14 cellular contexts compared by ENCODE assay signal in genomic region chr15:101148166-101148880, GRCh38.
A peak's percentile ranks its signal among the peaks of the same experiment; 100 is the strongest.
DNase-seq lines count a peak whose midpoint lies in the region; ATAC-seq and TF ChIP-seq lines count a peak whose summit lies in the region.
"Had no signal": no experiment of that assay in that cellular context is flagged by ENCODE, and none has a peak within 500 bp of the region (broad histone marks: within the 10 kb centered on the region; RNA-seq: fewer than 3 reads in every experiment).

No MANE protein-coding gene starts in this region.

- H2BK120ac ChIP-seq in mesendoderm (ENCODE audit: low read depth, low read length) = peak overlapping the region; percentile 10

- H3K4me3 ChIP-seq in HEK293 (ENCODE audit: low read depth, low read length) (no peak overlapping the region), mesendoderm (ENCODE audit: low read length) (no peak overlapping the region)
- H3K4me3 ChIP-seq: prostate gland had no signal

- H3K4ac ChIP-seq in mesendoderm (ENCODE audit: low read depth, low read length) = peak overlapping the region; percentile 18

- no peak overlapping the region for H3K4me2 ChIP-seq in mesendoderm (ENCODE audit: low read length)

- H3K27ac ChIP-seq in HEK293 (ENCODE audit: extremely low read depth, low read depth, low read length) = no peak overlapping the region
- no peak overlapping the region for H3K27ac ChIP-seq in mesendoderm (ENCODE audit: low read depth, low read length)
- H3K27ac ChIP-seq: prostate gland had no signal

- H2BK15ac ChIP-seq in mesendoderm (replicated peaks; ENCODE audit: low read depth) = no peak overlapping the region

- H3K79me2 ChIP-seq in mesendoderm (ENCODE audit: control insufficient read depth, insufficient read depth, low read length) = no peaks in the 10 kb centered on the region

- H3K36me3 ChIP-seq in HEK293 (ENCODE audit: control insufficient read depth in 2 of 2, insufficient read depth in 1 of 2, low read length in 2 of 2) = no peaks in the 10 kb centered on the region
- no peaks in the 10 kb centered on the region for H3K36me3 ChIP-seq in mesendoderm (ENCODE audit: control insufficient read depth, insufficient read depth, low read length)
- H3K36me3 ChIP-seq: prostate gland had no signal

- H3K27me3 Mint-ChIP-seq in activated T-helper 1 cell treated with anti-CD3 and anti-CD28 coated beads, Interleukin-12 subunit alpha, Interleukin-12 subunit beta, Interleukin-2, Interleukin-4 antibody, amounts not matched to agents 30 ng/mL and 10 ng/mL and 1 ng/mL, durations not matched to agents 14 hours and 24 hours and 36 hours (ENCODE audit: insufficient read depth) = no peaks in the 10 kb centered on the region
- H3K27me3 Mint-ChIP-seq: B cell had no signal

- no CpG with 5 or more reads among the region's 17 CpGs for WGBS in mesendoderm (ENCODE audit: extremely low coverage, insufficient coverage, low lambda C conversion rate)

- no peak overlapping the region for H3K27ac Mint-ChIP-seq in activated T-helper 1 cell treated with anti-CD3 and anti-CD28 coated beads, Interleukin-12 subunit alpha, Interleukin-12 subunit beta, Interleukin-2, Interleukin-4 antibody, amounts not matched to agents 30 ng/mL and 10 ng/mL and 1 ng/mL, durations not matched to agents 14 hours and 24 hours and 36 hours
- H3K27ac Mint-ChIP-seq: activated naive CD4-positive, alpha-beta T cell treated with anti-CD3 and anti-CD28 coated beads for 36 hours; B cell had no signal

- no peak overlapping the region for H4K5ac ChIP-seq in mesendoderm (ENCODE audit: low read length)

- H3K36me3 Mint-ChIP-seq in activated T-helper 1 cell treated with anti-CD3 and anti-CD28 coated beads, Interleukin-12 subunit alpha, Interleukin-12 subunit beta, Interleukin-2, Interleukin-4 antibody, amounts not matched to agents 30 ng/mL and 10 ng/mL and 1 ng/mL, durations not matched to agents 14 hours and 24 hours and 36 hours (ENCODE audit: low read depth) = no peaks in the 10 kb centered on the region

- intact Hi-C loops in activated T-helper 1 cell treated with anti-CD3 and anti-CD28 coated beads, Interleukin-12 subunit alpha, Interleukin-12 subunit beta, Interleukin-2, Interleukin-4 antibody, amounts not matched to agents 30 ng/mL and 10 ng/mL and 1 ng/mL, durations not matched to agents 14 hours and 24 hours and 36 hours (cut with micrococcal nuclease) = no loop called here

- CTCF ChIA-PET in HEK293 (lab: Yijun Ruan, JAX) = no interaction called here

- no peaks in the 10 kb centered on the region for H3K79me1 ChIP-seq in mesendoderm (ENCODE audit: low read length)

- H3K18ac ChIP-seq in mesendoderm (ENCODE audit: low read length) = no peak overlapping the region

- H3K56ac ChIP-seq in mesendoderm (ENCODE audit: low read length) = peak overlapping the region; percentile 62

- no peak overlapping the region for H3K4me3 Mint-ChIP-seq in activated T-helper 1 cell treated with anti-CD3 and anti-CD28 coated beads, Interleukin-12 subunit alpha, Interleukin-12 subunit beta, Interleukin-2, Interleukin-4 antibody, amounts not matched to agents 30 ng/mL and 10 ng/mL and 1 ng/mL, durations not matched to agents 14 hours and 24 hours and 36 hours
- H3K4me3 Mint-ChIP-seq: activated naive CD4-positive, alpha-beta T cell treated with anti-CD3 and anti-CD28 coated beads for 36 hours; B cell had no signal

- POLR2A ChIA-PET in HEK293 (lab: Yijun Ruan, JAX) = interaction anchor here (0.8 kb wide), 1 partner anchor 24 kb away, joined by 3 read pairs; no protein-coding TSS in a partner anchor

- H2AK5ac ChIP-seq in mesendoderm (ENCODE audit: low read length) = no peak overlapping the region

- H3K9me3 ChIP-seq in HEK293 (ENCODE audit: control insufficient read depth, insufficient read depth, low read depth, low read length) = no peaks in the 10 kb centered on the region
- H3K9me3 ChIP-seq: prostate gland had no signal

- no peaks in the 10 kb centered on the region for H3K9me3 Mint-ChIP-seq in activated T-helper 1 cell treated with anti-CD3 and anti-CD28 coated beads, Interleukin-12 subunit alpha, Interleukin-12 subunit beta, Interleukin-2, Interleukin-4 antibody, amounts not matched to agents 30 ng/mL and 10 ng/mL and 1 ng/mL, durations not matched to agents 14 hours and 24 hours and 36 hours
- H3K9me3 Mint-ChIP-seq: activated naive CD4-positive, alpha-beta T cell treated with anti-CD3 and anti-CD28 coated beads for 36 hours had no signal

- H3K4me1 Mint-ChIP-seq in activated T-helper 1 cell treated with anti-CD3 and anti-CD28 coated beads, Interleukin-12 subunit alpha, Interleukin-12 subunit beta, Interleukin-2, Interleukin-4 antibody, amounts not matched to agents 30 ng/mL and 10 ng/mL and 1 ng/mL, durations not matched to agents 14 hours and 24 hours and 36 hours (ENCODE audit: low read depth) = peaks cover 51% of the 10 kb centered on the region

- no peaks in the 10 kb centered on the region for H3K27me3 ChIP-seq in mesendoderm (ENCODE audit: insufficient read depth, low read length, poor library complexity)

- no peak for TF ChIP-seq CTCF in HEK293 (tag by site-specific recombination; IDR thresholded peaks at IDR 0.05)

- peak overlapping the region; percentile 8 for H3K9ac ChIP-seq in mesendoderm (ENCODE audit: low read length)

- H2BK5ac ChIP-seq in mesendoderm (ENCODE audit: low read length) = peak overlapping the region; percentile 80

- no peak overlapping the region for H4K8ac ChIP-seq in mesendoderm (ENCODE audit: low read depth, low read length)

- H3K23ac ChIP-seq in mesendoderm (ENCODE audit: low read length) = no peak overlapping the region

- H3K4me1 ChIP-seq in HEK293 (ENCODE audit: control insufficient read depth, insufficient read depth, low read length) (peaks cover 6% of the 10 kb centered on the region), mesendoderm (ENCODE audit: control insufficient read depth, low read depth, low read length) (no peaks in the 10 kb centered on the region)
- H3K4me1 ChIP-seq: prostate gland had no signal

- ATAC-seq in GM18861 (IDR thresholded peaks at IDR 0.05; ENCODE audit: unreplicated experiment) = peak; percentile 33

- DNase-seq in RPMI7951 (ENCODE audit: low read depth) (peak; percentile 24), mesendoderm (no peak), SKM-1 treated with dmso at 0.1 percent for 144 hours (lab: John Stamatoyannopoulos, UW; ENCODE audit: unreplicated experiment) (no peak), HPDE6-E6E7 (ENCODE audit: extremely low spot score) (no peak), NCI-H446 (lab: John Stamatoyannopoulos, UW) (no peak)
- DNase-seq in activated T-helper 1 cell treated with anti-CD3 and anti-CD28 coated beads, Interleukin-12 subunit alpha, Interleukin-12 subunit beta, Interleukin-2, Interleukin-4 antibody, amounts not matched to agents 30 ng/mL and 10 ng/mL and 1 ng/mL, durations not matched to agents 14 hours and 24 hours and 36 hours (ENCODE audit: low spot score) = no peak
- DNase-seq: activated naive CD4-positive, alpha-beta T cell treated with anti-CD3 and anti-CD28 coated beads for 36 hours; NCI-H1694 treated with DMSO at 0.1 percent for 48 hours; NK-92 treated with Interleukin-12 subunit alpha and Interleukin-12 subunit beta, amount 100 ng/mL, for 24 hours; stimulated activated CD4-positive, alpha-beta T cell treated with anti-CD3 and anti-CD28 coated beads, Interleukin-4, amount 100 ng/mL, for 24 hours had no signal

TF ChIP-seq in HEK293, 187 proteins besides CTCF, POLR2A, EP300 and RAD21:
- TF ChIP-seq FEZF1 (tag by site-specific recombination; IDR thresholded peaks at IDR 0.05) (no peak), ZNF548 (tag by site-specific recombination; IDR thresholded peaks at IDR 0.05) (no peak), ZNF704 (tag by site-specific recombination; IDR thresholded peaks at IDR 0.05) (no peak), ZNF18 (tag by site-specific recombination; IDR thresholded peaks at IDR 0.05) (no peak), ZNF121 (tag by site-specific recombination; IDR thresholded peaks at IDR 0.05) (0 out of 2 replicates have a peak, but pooled peaks have one; percentile 3), ZNF513 (tag by site-specific recombination; IDR thresholded peaks at IDR 0.05) (no peak), TRIM28 (IDR thresholded peaks at IDR 0.05; ENCODE audit: borderline replicate concordance, low read length) (no peak), REPIN1 (tag by site-specific recombination; IDR thresholded peaks at IDR 0.05; ENCODE audit: low read depth) (no peak), ZNF266 (tag by site-specific recombination; IDR thresholded peaks at IDR 0.05; ENCODE audit: low read depth) (no peak), ZNF768 (tag by site-specific recombination; IDR thresholded peaks at IDR 0.05) (peak; percentile 63; the same call in 1 of the 2 replicates)
TF ChIP-seq in HEK293: peak in this region for 2.
